ENCODE assay signal across 8 cellular contexts in genomic region chr9:5450360-5451051, GRCh38. TPM values are rescaled to one million over a fixed set of nuclear protein-coding genes. Genes with fewer than 3 reads are reported as not detected.
A peak's percentile ranks its signal among the peaks of the same experiment; 100 is the strongest.
DNase-seq lines count a peak whose midpoint lies in the region; ATAC-seq and TF ChIP-seq lines count a peak whose summit lies in the region.

Gene CD274, plus strand, starts transcription at chr9:5450542. Its CDS starts 5,572 bp downstream, at chr9:5456114.

- H3K4me1 ChIP-seq in mucosa of descending colon (ENCODE audit: low read depth), result peaks cover 9% of the 10 kb centered on the region

- peak within 1 kb of the TSS; percentile 91 for H3K27ac ChIP-seq in epithelial cell of prostate

- DNase-seq in CD1c-positive myeloid dendritic cell (ENCODE audit: extremely low spot score) (peak; percentile 97), NOMO-1 treated with dmso at 0.1 percent for 144 hours (lab: John Stamatoyannopoulos, UW; ENCODE audit: unreplicated experiment) (peak; percentile 37), activated T-cell treated with anti-CD3 and anti-CD28 coated beads for 1 hour (ENCODE audit: low read depth) (peak; percentile 56), epithelial cell of prostate (ENCODE audit: low read depth, low spot score) (peak; percentile 78), mucosa of descending colon (peak; percentile 94 to 95 (median 95))
- peak; percentile 43 to 61 for DNase-seq in stimulated activated CD8-positive, alpha-beta memory T cell treated with anti-CD3 and anti-CD28 coated beads, Interleukin-4, amount 100 ng/mL, for 1 hour (ENCODE audit: low read depth in 2 of 2, low spot score in 1 of 2)

- peak; percentile 66 for TF ChIP-seq CTCF in mucosa of descending colon (IDR thresholded peaks at IDR 0.05)

- no peaks in the 10 kb centered on the region for H3K9me3 ChIP-seq in mucosa of descending colon

- intact Hi-C loops in mucosa of descending colon (cut with DNase I, micrococcal nuclease), result loop anchor here in 1 of 2 donors (10.0 kb wide), 1 partner anchor 144 kb away; no protein-coding TSS in a partner anchor

- peak within 1 kb of the TSS; percentile 21 for H3K4me3 ChIP-seq in mucosa of descending colon

- no peaks in the 10 kb centered on the region for H3K36me3 ChIP-seq in mucosa of descending colon (ENCODE audit: low read depth)

- ATAC-seq in GM19372 (IDR thresholded peaks at IDR 0.05; ENCODE audit: low read depth, unreplicated experiment) (peak; percentile 64), HG03565 (IDR thresholded peaks at IDR 0.05; ENCODE audit: unreplicated experiment) (peak; percentile 54), mucosa of descending colon (peak; percentile 100)

RNA-seq across cellular contexts. Expression of gene CD274, which starts in this region (rescaled TPM):
- total RNA-seq in mucosa of descending colon, result 1 to 10 TPM; 2.6 to 5.4 (median 3.4) TPM

Comparison
In these comparisons a context has a peak if more than half of its experiments do, and no peak if none do; other contexts are left out.
1. Peak in every context shown above with its lines: DNase-seq, ATAC-seq, H3K4me3 ChIP-seq and H3K27ac ChIP-seq.
2. DNase-seq: peak in every context shown above with its lines; median percentile 97 in CD1c-positive myeloid dendritic cell; 95 in mucosa of descending colon; 78 in epithelial cell of prostate; 56 in activated T-cell treated with anti-CD3 and anti-CD28 coated beads for 1 hour; 52 in stimulated activated CD8-positive, alpha-beta memory T cell treated with anti-CD3 and anti-CD28 coated beads, Interleukin-4, amount 100 ng/mL, for 1 hour; 37 in NOMO-1 treated with dmso at 0.1 percent for 144 hours.